Comparison of ENCODE assay signal across 8 cellular contexts in the genomic region with DNA sequence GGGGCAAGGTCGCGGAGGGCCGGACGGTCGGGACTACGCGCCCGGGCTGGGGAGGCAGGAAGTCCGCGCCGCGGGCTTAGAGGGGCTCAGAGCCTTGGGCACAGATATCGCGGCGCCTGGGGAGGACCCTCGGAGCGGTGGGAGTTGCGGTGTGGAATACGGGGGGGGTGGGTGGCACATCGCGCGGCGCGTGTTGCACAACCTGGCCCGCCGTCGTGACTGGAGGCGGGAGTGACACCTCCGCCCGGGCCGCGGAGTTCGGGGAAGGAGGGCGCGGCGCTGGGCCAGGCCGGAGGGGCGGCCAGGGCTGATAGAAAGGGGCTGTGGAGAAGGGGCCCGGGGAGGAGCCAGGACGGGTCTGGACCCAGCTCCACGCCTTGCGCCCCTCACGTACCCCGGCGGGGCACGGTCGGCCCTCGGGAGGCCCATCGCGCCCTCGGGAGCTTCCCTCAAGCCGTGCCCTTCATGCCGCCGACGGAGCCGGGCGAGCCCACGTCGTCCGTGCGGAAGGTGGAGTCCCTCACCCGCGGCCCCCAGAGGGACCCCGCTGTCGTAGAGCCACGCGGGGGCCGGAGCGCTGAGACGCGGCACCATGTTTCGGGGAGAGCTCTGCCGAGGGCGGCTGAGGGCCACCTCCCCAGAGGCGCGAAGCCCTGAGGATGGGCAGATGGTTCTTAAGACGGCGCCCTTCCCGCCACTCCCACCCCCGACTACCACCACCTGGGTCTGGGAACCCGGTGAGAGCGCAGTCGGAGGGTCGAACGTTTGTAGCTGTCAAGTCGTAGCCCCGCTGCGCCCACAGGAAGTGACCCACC. TPM values are rescaled to one million over a fixed set of nuclear protein-coding genes. Genes with fewer than 3 reads are reported as not detected.
DNase-seq lines count a peak whose midpoint lies in the region; ATAC-seq and TF ChIP-seq lines count a peak whose summit lies in the region.

No MANE protein-coding gene starts in this region.

- H3K27me3 ChIP-seq in CD4-positive, alpha-beta memory T cell (ENCODE audit: insufficient read depth, low read length): no peaks in the 10 kb centered on the region

- H3K4me3 ChIP-seq in CD4-positive, alpha-beta memory T cell (ENCODE audit: low read length in 2 of 2): peak overlapping the region; percentile 58 to 86
- peak overlapping the region; percentile 93 for H3K4me3 ChIP-seq in epithelial cell of proximal tubule (ENCODE audit: low read depth, low read length)

- peaks cover 55% of the 10 kb centered on the region for H3K4me1 ChIP-seq in CD4-positive, alpha-beta memory T cell (ENCODE audit: insufficient read depth, low read length)

- DNase-seq in CD4-positive, alpha-beta memory T cell: peak in 4 of 5 donors; percentile 8 to 20 (median 14)
- DNase-seq in activated CD4-positive, alpha-beta T cell treated with anti-CD3 and anti-CD28 coated beads for 48 hours: peak; percentile 46
- no peak for DNase-seq in epithelial cell of proximal tubule (ENCODE audit: low read depth)
- no peak for DNase-seq in nephron progenitor cell
- DNase-seq in NCI-H510A (lab: John Stamatoyannopoulos, UW): no peak
- DNase-seq in NCI-H510A treated with DMSO at 0.1 percent for 48 hours (lab: John Stamatoyannopoulos, UW): no peak
- DNase-seq in activated gamma-delta T cell treated with Interleukin-2 at 50 U/mL for 16 hours: no peak

- H3K9me3 ChIP-seq in CD4-positive, alpha-beta memory T cell (ENCODE audit: control insufficient read depth in 1 of 2, low read length in 2 of 2): no peaks in the 10 kb centered on the region

- intact Hi-C loops in CD4-positive, alpha-beta memory T cell (cut with micrococcal nuclease): loop anchor here (2.0 to 5.0 kb wide), 3 partner anchors 21 to 991 kb away; partner anchors contain the start of genes PEX26 and TMEM121B

- peak overlapping the region; percentile 93 to 97 (median 95) for H3K27ac Mint-ChIP-seq in CD4-positive, alpha-beta memory T cell
- no peak overlapping the region for H3K27ac Mint-ChIP-seq in nephron progenitor cell

- peak; percentile 17 for ATAC-seq in HG02571 (IDR thresholded peaks at IDR 0.05; ENCODE audit: unreplicated experiment)

- TF ChIP-seq CTCF in epithelial cell of proximal tubule (conservative IDR thresholded peaks at IDR 0.05; ENCODE audit: low read depth, low read length) (no peak), nephron progenitor cell (IDR thresholded peaks at IDR 0.05) (no peak)

- peaks cover 31 to 58% (median 46%) of the 10 kb centered on the region in 4 donors for H3K4me1 Mint-ChIP-seq in CD4-positive, alpha-beta memory T cell
- H3K4me1 Mint-ChIP-seq in nephron progenitor cell: peaks cover 10% of the 10 kb centered on the region

- H3K27ac ChIP-seq in CD4-positive, alpha-beta memory T cell (ENCODE audit: low read depth, low read length): peak overlapping the region; percentile 86

- CTCF ChIA-PET in CD4-positive, alpha-beta memory T cell (lab: Charles Lee; ENCODE audit: partially characterized antibody): interaction anchor here (1.0 to 1.1 kb wide), 2 partner anchors 30 to 86 kb away, joined by 3 to 4 read pairs; no protein-coding TSS in a partner anchor

- H3K9me3 Mint-ChIP-seq in CD4-positive, alpha-beta memory T cell: peaks cover 0 to 2% (median 0%) of the 10 kb centered on the region in 8 donors
- no peaks in the 10 kb centered on the region for H3K9me3 Mint-ChIP-seq in nephron progenitor cell

- H3K27me3 Mint-ChIP-seq in CD4-positive, alpha-beta memory T cell: no peaks in the 10 kb centered on the region
- peaks cover 62% of the 10 kb centered on the region for H3K27me3 Mint-ChIP-seq in nephron progenitor cell (ENCODE audit: low read depth, poor library complexity)

- peak overlapping the region; percentile 88 to 99 (median 96) for H3K4me3 Mint-ChIP-seq in CD4-positive, alpha-beta memory T cell
- peak overlapping the region; percentile 85 for H3K4me3 Mint-ChIP-seq in nephron progenitor cell

- POLR2A ChIA-PET in CD4-positive, alpha-beta memory T cell (lab: Charles Lee; ENCODE audit: partially characterized antibody): interaction anchor here (0.6 to 6.1 kb wide), 9 partner anchors 12 to 282 kb away, joined by 3 to 75 read pairs (median 6); partner anchors contain the start of genes ADA2 and HDHD5

- H3K36me3 ChIP-seq in CD4-positive, alpha-beta memory T cell (ENCODE audit: insufficient read depth, low read length): no peaks in the 10 kb centered on the region

- peaks cover 2 to 15% of the 10 kb centered on the region in 2 donors for H3K36me3 Mint-ChIP-seq in CD4-positive, alpha-beta memory T cell
- no peaks in the 10 kb centered on the region for H3K36me3 Mint-ChIP-seq in nephron progenitor cell (ENCODE audit: low read depth)

RNA-seq across cellular contexts. Expression of gene IL17RA, which starts 0.7 kb away (rescaled TPM):
- total RNA-seq in CD4-positive, alpha-beta memory T cell: 10 to 100 TPM; 71.6 to 77.2 TPM
- polyA plus RNA-seq in CD4-positive, alpha-beta memory T cell: 10 to 100 TPM; 19.8 to 39.9 TPM
- total RNA-seq in epithelial cell of proximal tubule: 9.2 and 10.4 TPM in 2 replicates

RNA-seq across cellular contexts. Expression of gene TMEM121B, which starts 35.7 kb away (rescaled TPM):
- total RNA-seq in CD4-positive, alpha-beta memory T cell: under 1 TPM in 1 of 2 experiments, not detected in 1; 0.12 TPM
- polyA plus RNA-seq in CD4-positive, alpha-beta memory T cell: not detected
- total RNA-seq in epithelial cell of proximal tubule: 0.06 and 0.36 TPM in 2 replicates

Comparison
In these comparisons a context has a peak if more than half of its experiments do, and no peak if none do; other contexts are left out.
1. DNase-seq: peak in CD4-positive, alpha-beta memory T cell (4 of 5) and activated CD4-positive, alpha-beta T cell treated with anti-CD3 and anti-CD28 coated beads for 48 hours (single experiment); none in epithelial cell of proximal tubule (single experiment), nephron progenitor cell (single experiment), NCI-H510A (single experiment), NCI-H510A treated with DMSO at 0.1 percent for 48 hours (single experiment) and activated gamma-delta T cell treated with Interleukin-2 at 50 U/mL for 16 hours (single experiment).